ENCODE assay signal across 8 cellular contexts in the genomic region with DNA sequence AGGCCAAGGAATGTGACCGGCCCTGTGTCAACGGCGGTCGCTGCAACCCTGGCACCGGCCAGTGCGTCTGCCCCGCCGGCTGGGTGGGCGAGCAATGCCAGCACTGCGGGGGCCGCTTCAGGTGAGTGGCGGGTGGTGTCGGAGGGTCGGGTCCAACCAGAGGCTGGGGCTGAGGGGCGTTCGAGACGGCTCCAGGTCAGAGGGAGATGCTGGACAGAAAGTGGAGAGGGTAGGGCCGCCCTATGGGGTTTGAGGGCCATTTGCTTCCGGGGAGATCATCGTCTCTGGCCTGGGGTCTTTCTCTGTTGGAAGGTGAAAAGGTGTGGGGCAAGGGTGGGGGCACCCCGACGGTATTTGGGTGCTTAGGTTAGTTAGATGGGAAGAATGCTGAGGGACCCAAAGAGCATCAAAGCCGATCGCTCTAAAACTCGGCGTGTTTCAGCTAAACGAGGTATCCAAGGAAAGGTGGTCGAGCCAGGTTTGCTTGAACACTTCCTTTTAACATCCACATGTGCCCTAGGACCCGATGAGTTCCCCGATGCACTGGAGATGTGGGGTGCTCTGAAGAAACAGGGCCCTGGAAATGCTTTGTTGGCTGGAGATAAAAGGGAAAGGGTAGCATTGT. TPM values are rescaled to one million over a fixed set of nuclear protein-coding genes. Genes with fewer than 3 reads are reported as not detected.
DNase-seq lines count a peak whose midpoint lies in the region; ATAC-seq, FAIRE-seq and TF ChIP-seq lines count a peak whose summit lies in the region.

No MANE protein-coding gene starts in this region.

- no peak for TF ChIP-seq RAD21 in GM12878 (IDR thresholded peaks at IDR 0.05; ENCODE audit: insufficient read depth, low read depth, low read length)

- SMC1A ChIA-PET in GM12878 (lab: Charles Lee; ENCODE audit: uncharacterized antibody, unreplicated experiment) = no interaction called here

- H3K27me3 ChIP-seq in GM12878 (replicated peaks in 1 of 2; ENCODE audit: control insufficient read depth in 2 of 2, insufficient read depth in 2 of 2, low read length in 1 of 2) = no peaks in the 10 kb centered on the region
- no peaks in the 10 kb centered on the region for H3K27me3 ChIP-seq in tibial nerve

- TF ChIP-seq EP300 in GM12878 (IDR thresholded peaks at IDR 0.05; ENCODE audit: borderline replicate concordance in 1 of 2, control insufficient read depth in 1 of 2, low read depth in 2 of 2, low read length in 2 of 2) = no peak
- TF ChIP-seq EP300 in tibial nerve (IDR thresholded peaks at IDR 0.05) = no peak

- no TSS peak for BruUV-seq in GM12878 (replicated peaks; lab: Mats Ljungman, UMichigan)

- H3K4me1 ChIP-seq in GM12878 (ENCODE audit: control insufficient read depth, insufficient read depth, low read length) (peaks cover 11% of the 10 kb centered on the region; the same call in 1 of the 2 replicates), tibial nerve (peaks cover 0 to 34% (median 21%) of the 10 kb centered on the region in 4 donors)

- peaks cover 21% of the 10 kb centered on the region for H3K79me2 ChIP-seq in GM12878 (ENCODE audit: control insufficient read depth, insufficient read depth, low read length)

- DNase-seq in GM12878 (ENCODE audit: low read depth, low spot score) = no peak
- no peak for DNase-seq in lower leg skin (ENCODE audit: low spot score in 2 of 2)
- DNase-seq in tibial nerve (ENCODE audit: low spot score in 2 of 2) = no peak
- DNase-seq in NCI-H2171 (lab: John Stamatoyannopoulos, UW) = no peak
- DNase-seq in GM10248 (ENCODE audit: extremely low spot score) = no peak
- DNase-seq in H54 (ENCODE audit: insufficient read length, low spot score) = no peak

- H3K27ac ChIP-seq in GM12878 (ENCODE audit: control insufficient read depth, insufficient read depth) = peak overlapping the region; percentile 9
- peak overlapping the region; percentile 70 to 93 (median 82) for H3K27ac ChIP-seq in tibial nerve

- peak overlapping the region; percentile 79 for H3K4me3 ChIP-seq in GM12878
- H3K4me3 ChIP-seq in lower leg skin (ENCODE audit: low read depth, poor library complexity, severe bottlenecking) = peak overlapping the region; percentile 94
- peak overlapping the region; percentile 82 to 97 (median 95) for H3K4me3 ChIP-seq in tibial nerve

- peak; percentile 33 for ATAC-seq in GM19328 (IDR thresholded peaks at IDR 0.05; ENCODE audit: unreplicated experiment)
- ATAC-seq in HG03354 (IDR thresholded peaks at IDR 0.05; ENCODE audit: poor library complexity, severe bottlenecking, unreplicated experiment) = peak; percentile 28
- peak; percentile 24; the same call in 2 of the 3 replicates for ATAC-seq in GM12878

- H3K9me3 ChIP-seq in GM12878 (replicated peaks; ENCODE audit: control insufficient read depth, insufficient read depth, low read length) = no peaks in the 10 kb centered on the region
- H3K9me3 ChIP-seq in tibial nerve = no peaks in the 10 kb centered on the region

- TF ChIP-seq POLR2A in GM12878 (IDR thresholded peaks at IDR 0.05; ENCODE audit: low read depth, low read length) = no peak
- no peak for TF ChIP-seq POLR2A in lower leg skin (IDR thresholded peaks at IDR 0.05)
- no peak for TF ChIP-seq POLR2A in tibial nerve (IDR thresholded peaks at IDR 0.05)
- no peak for TF ChIP-seq POLR2A in H54 (IDR thresholded peaks at IDR 0.05; ENCODE audit: low read depth, low read length)

- intact Hi-C loops in GM12878 (cut with micrococcal nuclease; ENCODE audit: unreplicated experiment) = no loop called here
- intact Hi-C loops in lower leg skin (cut with DNase I; ENCODE audit: low total_unique reads) = no loop called here

- RAD21 ChIA-PET in GM12878 (lab: Charles Lee; ENCODE audit: unreplicated experiment) = interaction anchor here (1.7 kb wide), 1 partner anchor 17 kb away, joined by 5 read pairs; no protein-coding TSS in a partner anchor

- H3K36me3 ChIP-seq in GM12878 (ENCODE audit: control insufficient read depth in 2 of 2, insufficient read depth in 2 of 2, low read length in 1 of 2) (no peaks in the 10 kb centered on the region), tibial nerve (no peaks in the 10 kb centered on the region)

- in situ Hi-C loops in GM12878 (cut with MboI) = no loop called here

- POLR2A ChIA-PET in GM12878 (lab: Charles Lee) = no interaction called here
- POLR2A ChIA-PET in GM10248 (lab: Yijun Ruan, JAX) = no interaction called here

- WGBS in GM12878 (ENCODE audit: insufficient coverage, insufficient replicate concordance, low lambda C conversion rate, missing lambda C conversion rate) = 1% methylated on average over 30 of the region's 30 CpGs
- WGBS in lower leg skin, 2 donors = 0% methylated on average over 22 to 26 of the region's 30 CpGs
- 1 to 2% methylated on average over 16 to 30 of the region's 30 CpGs for WGBS in tibial nerve, 2 donors

- CTCF ChIA-PET in GM12878 (lab: Yijun Ruan, JAX) = no interaction called here
- CTCF ChIA-PET in GM10248 (lab: Yijun Ruan, JAX) = interaction anchor here (1.5 kb wide), 1 partner anchor 13 kb away, joined by 5 read pairs; no protein-coding TSS in a partner anchor

- no peak for FAIRE-seq in GM12878 (lab: Jason Lieb, UNC)
- FAIRE-seq in H54 (lab: Jason Lieb, UNC) = no peak

- TF ChIP-seq CTCF in GM12878 (IDR thresholded peaks at IDR 0.05 in 2 of 3, conservative IDR thresholded peaks at IDR 0.05 in 1 of 3; ENCODE audit: control insufficient read depth in 2 of 3, extremely low read depth in 1 of 3, insufficient read depth in 1 of 3, low read depth in 3 of 3, low read length in 3 of 3) (no peak), lower leg skin (IDR thresholded peaks at IDR 0.05) (no peak), tibial nerve (IDR thresholded peaks at IDR 0.05) (no peak), GM10248 (IDR thresholded peaks at IDR 0.05; ENCODE audit: control extremely low read depth, extremely low read depth, low read depth, missing control alignments) (no peak)

- peak overlapping the region; percentile 95 for H3K4me2 ChIP-seq in GM12878 (ENCODE audit: control insufficient read depth, insufficient read depth)

- H4K20me1 ChIP-seq in GM12878 (ENCODE audit: control insufficient read depth, insufficient read depth) = no peaks in the 10 kb centered on the region

- peak overlapping the region; percentile 98 for H2AFZ ChIP-seq in GM12878 (ENCODE audit: control insufficient read depth, low read depth, low read length)

- H3K9ac ChIP-seq in GM12878 (ENCODE audit: control insufficient read depth, insufficient read depth, low read length) = peak overlapping the region; percentile 91

TF ChIP-seq in GM12878, 131 proteins besides CTCF, POLR2A, EP300 and RAD21:
- TF ChIP-seq, protein P1, sequence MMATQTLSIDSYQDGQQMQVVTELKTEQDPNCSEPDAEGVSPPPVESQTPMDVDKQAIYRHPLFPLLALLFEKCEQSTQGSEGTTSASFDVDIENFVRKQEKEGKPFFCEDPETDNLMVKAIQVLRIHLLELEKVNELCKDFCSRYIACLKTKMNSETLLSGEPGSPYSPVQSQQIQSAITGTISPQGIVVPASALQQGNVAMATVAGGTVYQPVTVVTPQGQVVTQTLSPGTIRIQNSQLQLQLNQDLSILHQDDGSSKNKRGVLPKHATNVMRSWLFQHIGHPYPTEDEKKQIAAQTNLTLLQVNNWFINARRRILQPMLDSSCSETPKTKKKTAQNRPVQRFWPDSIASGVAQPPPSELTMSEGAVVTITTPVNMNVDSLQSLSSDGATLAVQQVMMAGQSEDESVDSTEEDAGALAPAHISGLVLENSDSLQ (IDR thresholded peaks at IDR 0.05) = peak; percentile 62
- no peak for TF ChIP-seq WRNIP1 (IDR thresholded peaks at IDR 0.05; ENCODE audit: borderline replicate concordance, low read depth, low read length)

RNA-seq across cellular contexts. Expression of a gene that starts 0.7 kb away (rescaled TPM):
- 52.6 and 57.0 TPM in 2 replicates for total RNA-seq in GM12878 (2013; cell fraction: nucleolus; rRNA removed)
- 7.4 and 7.6 TPM in 2 replicates for total RNA-seq in GM12878 (2014; rRNA removed)
- total RNA-seq in GM12878 (2014; rRNA removed; fragmentation: Illumina TruSeq; extraction: Trizol) = 6.5 and 6.7 TPM in 2 replicates
- 10.5 and 11.6 TPM in 2 replicates for total RNA-seq in GM12878 (2021)
- polyA plus RNA-seq in GM12878 (2011; ENCODE audit: low read depth) = 3.9 TPM
- 9.7 and 11.1 TPM in 2 replicates for polyA plus RNA-seq in GM12878 (2011; rRNA removed)
- polyA plus RNA-seq in GM12878 (2011; cell fraction: cytosol; rRNA removed) = 9.2 and 9.4 TPM in 2 replicates
- 10.9 and 14.7 TPM in 2 replicates for polyA plus RNA-seq in GM12878 (2011; cell fraction: nucleus; rRNA removed)
- polyA plus RNA-seq in GM12878 (2012) = 3.6 and 4.5 TPM in 2 replicates
- polyA plus RNA-seq in GM12878 (2014; fragmentation: Illumina TruSeq; extraction: Trizol) = 9.2 and 10.0 TPM in 2 replicates
- 1 to 10 TPM in 1 of 2 experiments, under 1 TPM in 1; 0.71 to 1.5 TPM for polyA plus RNA-seq in GM12878 (2014; fragmentation: Nextera tagmentation; extraction: Ambion mirVana)
- polyA plus RNA-seq in GM12878 (2014; rRNA removed) = 8.1 and 8.3 TPM in 2 replicates
- 1 to 10 TPM; 4.8 to 5.0 TPM for polyA plus RNA-seq in GM12878 (2016; fragmentation: Nextera tagmentation; extraction: Ambion mirVana)
- polyA minus RNA-seq in GM12878 (2011; rRNA and poly(A)+ RNA removed) = 31.2 and 51.1 TPM in 2 replicates
- 5.7 and 7.3 TPM in 2 replicates for polyA minus RNA-seq in GM12878 (2011; cell fraction: cytosol; rRNA and poly(A)+ RNA removed)
- polyA minus RNA-seq in GM12878 (2011; cell fraction: nucleus; rRNA and poly(A)+ RNA removed) = 23.2 and 27.4 TPM in 2 replicates
- total RNA-seq in lower leg skin = 10 to 100 TPM; 18.2 to 34.6 (median 28.4) TPM
- 10 to 100 TPM; 24.0 to 31.5 (median 26.4) TPM for total RNA-seq in tibial nerve
